In genomic region chr11:116065519-116065918, GRCh38 we compare ENCODE assay signal across 27 cellular contexts.
"Had no signal": no experiment of that assay in that cellular context is flagged by ENCODE, and none has a peak within 500 bp of the region (broad histone marks: within the 10 kb centered on the region; RNA-seq: fewer than 3 reads in every experiment).

No MANE protein-coding gene starts in this region.

- H3K4me1 ChIP-seq: adrenal gland, breast epithelium, SJSA1 had no signal

- H3K36me3 ChIP-seq: adrenal gland, breast epithelium, SJSA1 had no signal

- ATAC-seq: activated CD4-positive, CD25-positive, alpha-beta regulatory T cell treated with anti-CD3 and anti-CD28 coated beads, Interleukin-2, amount 50 U/mL, for 24 hours; activated CD8-positive, alpha-beta T cell treated with anti-CD3 and anti-CD28 coated beads for 36 hours; activated T-cell treated with anti-CD3 and anti-CD28 coated beads, Interleukin-2, amount 50 U/mL, for 72 hours; Panc1; Right ventricle myocardium inferior; SK-N-SH treated with all-trans-retinoic acid at 6 μM for 48 hours had no signal

- H3K9me3 ChIP-seq: adrenal gland, breast epithelium, SJSA1 had no signal

- DNase-seq: activated CD4-positive, alpha-beta T cell treated with anti-CD3 and anti-CD28 coated beads for 4 hours; activated CD8-positive, alpha-beta memory T cell treated with anti-CD3 and anti-CD28 coated beads, Interleukin-2, amount 50 U/mL, for 4 hours; activated CD8-positive, alpha-beta T cell treated with anti-CD3 and anti-CD28 coated beads for 36 hours; activated gamma-delta T cell treated with Interleukin-2 at 50 U/mL for 16 hours; activated naive CD4-positive, alpha-beta T cell treated with anti-CD3 and anti-CD28 coated beads, Interleukin-2, amount 50 U/mL, for 16 hours; activated naive CD8-positive, alpha-beta T cell treated with anti-CD3 and anti-CD28 coated beads, Interleukin-2, amount 10 ng/mL, durations not matched to agents 7 days and 5 days; activated T-cell treated with anti-CD3 and anti-CD28 coated beads, Interleukin-2, amount 50 U/mL, for 72 hours; adrenal gland; aorta; caudate nucleus; Kasumi-1; KBM-7; NCI-H1048; NCI-H146; NCI-H187 treated with DMSO at 0.1 percent for 48 hours; NCI-H2081 treated with DMSO at 0.1 percent for 48 hours; NCI-H446; NCI-H524; OCI-M1; RPMI8226; SW 1271 had no signal

- H3K27me3 ChIP-seq: adrenal gland, breast epithelium, SJSA1 had no signal

- H3K27ac ChIP-seq: breast epithelium, SJSA1 had no signal

- H3K4me3 ChIP-seq: adrenal gland, breast epithelium, SJSA1 had no signal
